In the genomic region with DNA sequence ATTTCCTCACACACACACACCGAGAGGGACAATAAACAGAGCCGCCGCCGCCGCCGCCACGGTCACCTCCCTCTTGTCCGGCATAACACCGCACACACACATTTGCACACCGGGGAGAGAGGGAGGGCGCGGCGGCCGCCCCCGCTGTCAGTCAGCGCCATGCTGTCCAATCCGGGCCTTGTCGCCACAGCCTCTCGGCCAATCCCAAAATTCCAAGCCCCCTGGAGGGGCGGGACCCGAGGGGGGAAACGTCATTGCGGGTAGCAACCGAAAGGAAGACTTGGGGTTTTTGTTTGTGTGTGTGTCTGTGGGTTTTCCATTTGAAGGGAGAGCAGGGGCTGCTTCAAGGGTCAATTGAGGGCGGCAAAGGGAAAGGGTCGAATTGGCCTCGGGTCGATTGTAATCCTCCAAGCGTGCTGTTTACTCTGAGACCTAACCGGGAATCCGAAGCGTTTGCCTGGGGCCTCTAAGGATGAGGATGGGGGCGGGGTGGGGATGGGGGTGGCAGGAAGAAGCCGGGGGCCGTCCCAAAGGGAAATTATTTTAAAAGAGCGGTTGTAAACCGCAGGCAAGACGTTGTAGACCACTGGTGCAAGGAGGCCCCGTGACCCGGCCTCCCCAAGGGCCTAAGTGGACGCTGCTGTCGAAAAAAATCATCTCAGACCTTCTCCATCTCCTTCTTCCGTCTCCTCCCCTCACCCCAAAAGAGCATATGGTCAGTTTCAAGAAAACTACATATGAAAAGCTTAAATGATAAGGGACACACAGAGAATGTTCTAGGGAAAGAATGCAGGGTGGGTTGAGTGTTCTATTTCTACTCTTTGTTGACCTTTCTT, we compare ENCODE assay signal across 8 cellular contexts. TPM values are rescaled to one million over a fixed set of nuclear protein-coding genes. Genes with fewer than 3 reads are reported as not detected.
DNase-seq lines count a peak whose midpoint lies in the region; ATAC-seq and TF ChIP-seq lines count a peak whose summit lies in the region.

A gene with protein sequence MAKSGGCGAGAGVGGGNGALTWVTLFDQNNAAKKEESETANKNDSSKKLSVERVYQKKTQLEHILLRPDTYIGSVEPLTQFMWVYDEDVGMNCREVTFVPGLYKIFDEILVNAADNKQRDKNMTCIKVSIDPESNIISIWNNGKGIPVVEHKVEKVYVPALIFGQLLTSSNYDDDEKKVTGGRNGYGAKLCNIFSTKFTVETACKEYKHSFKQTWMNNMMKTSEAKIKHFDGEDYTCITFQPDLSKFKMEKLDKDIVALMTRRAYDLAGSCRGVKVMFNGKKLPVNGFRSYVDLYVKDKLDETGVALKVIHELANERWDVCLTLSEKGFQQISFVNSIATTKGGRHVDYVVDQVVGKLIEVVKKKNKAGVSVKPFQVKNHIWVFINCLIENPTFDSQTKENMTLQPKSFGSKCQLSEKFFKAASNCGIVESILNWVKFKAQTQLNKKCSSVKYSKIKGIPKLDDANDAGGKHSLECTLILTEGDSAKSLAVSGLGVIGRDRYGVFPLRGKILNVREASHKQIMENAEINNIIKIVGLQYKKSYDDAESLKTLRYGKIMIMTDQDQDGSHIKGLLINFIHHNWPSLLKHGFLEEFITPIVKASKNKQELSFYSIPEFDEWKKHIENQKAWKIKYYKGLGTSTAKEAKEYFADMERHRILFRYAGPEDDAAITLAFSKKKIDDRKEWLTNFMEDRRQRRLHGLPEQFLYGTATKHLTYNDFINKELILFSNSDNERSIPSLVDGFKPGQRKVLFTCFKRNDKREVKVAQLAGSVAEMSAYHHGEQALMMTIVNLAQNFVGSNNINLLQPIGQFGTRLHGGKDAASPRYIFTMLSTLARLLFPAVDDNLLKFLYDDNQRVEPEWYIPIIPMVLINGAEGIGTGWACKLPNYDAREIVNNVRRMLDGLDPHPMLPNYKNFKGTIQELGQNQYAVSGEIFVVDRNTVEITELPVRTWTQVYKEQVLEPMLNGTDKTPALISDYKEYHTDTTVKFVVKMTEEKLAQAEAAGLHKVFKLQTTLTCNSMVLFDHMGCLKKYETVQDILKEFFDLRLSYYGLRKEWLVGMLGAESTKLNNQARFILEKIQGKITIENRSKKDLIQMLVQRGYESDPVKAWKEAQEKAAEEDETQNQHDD (N-terminal part only) (minus strand): TSS at position 98 of the 836 bp plus-strand sequence. CDS start 610 bp downstream, outside the sequence.

- no peaks in the 10 kb centered on the region for H3K36me3 ChIP-seq in Karpas-422 (ENCODE audit: insufficient read depth, low read length)
- no peaks in the 10 kb centered on the region for H3K36me3 ChIP-seq in esophagus squamous epithelium

- H3K27ac Mint-ChIP-seq in activated T-helper 1 cell treated with anti-CD3 and anti-CD28 coated beads, Interleukin-12 subunit alpha, Interleukin-12 subunit beta, Interleukin-2, Interleukin-4 antibody, amounts not matched to agents 30 ng/mL and 10 ng/mL and 1 ng/mL, durations not matched to agents 14 hours and 24 hours and 36 hours: peak within 1 kb of the TSS; percentile 97

- intact Hi-C loops in activated T-helper 1 cell treated with anti-CD3 and anti-CD28 coated beads, Interleukin-12 subunit alpha, Interleukin-12 subunit beta, Interleukin-2, Interleukin-4 antibody, amounts not matched to agents 30 ng/mL and 10 ng/mL and 1 ng/mL, durations not matched to agents 14 hours and 24 hours and 36 hours (cut with micrococcal nuclease): loop anchor here (1.0 to 10.0 kb wide), 6 partner anchors 10 to 980 kb away; a partner anchor contains a TSS
- intact Hi-C loops in esophagus squamous epithelium (cut with DNase I): loop anchor here (5.0 kb wide), 1 partner anchor 117 kb away; a partner anchor contains a TSS

- peak in 3 of 4 donors; percentile 84 to 95 (median 94) for TF ChIP-seq POLR2A in esophagus squamous epithelium (IDR thresholded peaks at IDR 0.05)

- H3K27ac ChIP-seq in Karpas-422 (ENCODE audit: low read length) (peak within 1 kb of the TSS; percentile 72), esophagus squamous epithelium (peak within 1 kb of the TSS; percentile 98 to 99 (median 99))

- peak in 1 of 6 experiments; percentile 7 for TF ChIP-seq CTCF in esophagus squamous epithelium (IDR thresholded peaks at IDR 0.05)

- no peaks in the 10 kb centered on the region for H3K9me3 ChIP-seq in Karpas-422 (ENCODE audit: low read length)
- H3K9me3 ChIP-seq in esophagus squamous epithelium: no peaks in the 10 kb centered on the region

- no peaks in the 10 kb centered on the region for H3K9me2 ChIP-seq in Karpas-422 (replicated peaks; ENCODE audit: insufficient read depth, low read length)

- H2AFZ ChIP-seq in Karpas-422 (ENCODE audit: low read length): 0 out of 2 replicates have a peak within 1 kb of the TSS, but pooled peaks have one; percentile 47

- ATAC-seq in GM21825 (IDR thresholded peaks at IDR 0.05; ENCODE audit: unreplicated experiment): peak; percentile 87

- peaks cover 6% of the 10 kb centered on the region for H3K36me3 Mint-ChIP-seq in activated T-helper 1 cell treated with anti-CD3 and anti-CD28 coated beads, Interleukin-12 subunit alpha, Interleukin-12 subunit beta, Interleukin-2, Interleukin-4 antibody, amounts not matched to agents 30 ng/mL and 10 ng/mL and 1 ng/mL, durations not matched to agents 14 hours and 24 hours and 36 hours (ENCODE audit: low read depth)

- peak within 1 kb of the TSS; percentile 95 for H3K4me3 Mint-ChIP-seq in activated T-helper 1 cell treated with anti-CD3 and anti-CD28 coated beads, Interleukin-12 subunit alpha, Interleukin-12 subunit beta, Interleukin-2, Interleukin-4 antibody, amounts not matched to agents 30 ng/mL and 10 ng/mL and 1 ng/mL, durations not matched to agents 14 hours and 24 hours and 36 hours

- peaks cover 40% of the 10 kb centered on the region for H3K4me1 ChIP-seq in Karpas-422 (ENCODE audit: low read length)
- peaks cover 14 to 45% (median 18%) of the 10 kb centered on the region in 3 donors for H3K4me1 ChIP-seq in esophagus squamous epithelium

- no peaks in the 10 kb centered on the region for H3K27me3 ChIP-seq in Karpas-422 (ENCODE audit: low read length)
- no peaks in the 10 kb centered on the region for H3K27me3 ChIP-seq in esophagus squamous epithelium

- H3K9ac ChIP-seq in Karpas-422 (ENCODE audit: low read length): peak within 1 kb of the TSS; percentile 89

- peaks cover 43% of the 10 kb centered on the region for H3K79me2 ChIP-seq in Karpas-422 (ENCODE audit: low read length)

- DNase-seq in DMS79 treated with DMSO at 0.1 percent for 48 hours (lab: John Stamatoyannopoulos, UW): peak; percentile 76
- DNase-seq in Karpas-422: peak; percentile 98
- DNase-seq in RPMI7951 (ENCODE audit: low read depth): peak; percentile 95
- DNase-seq in activated T-helper 1 cell treated with anti-CD3 and anti-CD28 coated beads, Interleukin-12 subunit alpha, Interleukin-12 subunit beta, Interleukin-2, Interleukin-4 antibody, amounts not matched to agents 30 ng/mL and 10 ng/mL and 1 ng/mL, durations not matched to agents 14 hours and 24 hours and 36 hours (ENCODE audit: low spot score): peak; percentile 95
- DNase-seq in esophagus squamous epithelium (lab: John Stamatoyannopoulos, UW): peak; percentile 75
- DNase-seq in myocyte (ENCODE audit: low read depth): peak; percentile 98
- peak; percentile 90 to 91 for DNase-seq in stimulated activated CD8-positive, alpha-beta memory T cell treated with anti-CD3 and anti-CD28 coated beads, Interleukin-7, amount 100 ng/mL, for 48 hours (ENCODE audit: extremely low read depth in 1 of 2, low read depth in 1 of 2)

- 1 to 3% methylated on average over 15 to 24 of the region's 43 CpGs for WGBS in esophagus squamous epithelium, 2 donors

- H4K20me1 ChIP-seq in Karpas-422 (ENCODE audit: insufficient read depth, low read depth, low read length): peaks cover 13% of the 10 kb centered on the region; the same call in 1 of the 2 replicates

- peak within 1 kb of the TSS; percentile 83 for H3K4me2 ChIP-seq in Karpas-422 (ENCODE audit: low read depth, low read length, poor library complexity, severe bottlenecking)

- peaks cover 36% of the 10 kb centered on the region for H3K4me1 Mint-ChIP-seq in activated T-helper 1 cell treated with anti-CD3 and anti-CD28 coated beads, Interleukin-12 subunit alpha, Interleukin-12 subunit beta, Interleukin-2, Interleukin-4 antibody, amounts not matched to agents 30 ng/mL and 10 ng/mL and 1 ng/mL, durations not matched to agents 14 hours and 24 hours and 36 hours (ENCODE audit: low read depth)

- H3K27me3 Mint-ChIP-seq in activated T-helper 1 cell treated with anti-CD3 and anti-CD28 coated beads, Interleukin-12 subunit alpha, Interleukin-12 subunit beta, Interleukin-2, Interleukin-4 antibody, amounts not matched to agents 30 ng/mL and 10 ng/mL and 1 ng/mL, durations not matched to agents 14 hours and 24 hours and 36 hours (ENCODE audit: insufficient read depth): peaks cover 2% of the 10 kb centered on the region

- no peaks in the 10 kb centered on the region for H3K9me3 Mint-ChIP-seq in activated T-helper 1 cell treated with anti-CD3 and anti-CD28 coated beads, Interleukin-12 subunit alpha, Interleukin-12 subunit beta, Interleukin-2, Interleukin-4 antibody, amounts not matched to agents 30 ng/mL and 10 ng/mL and 1 ng/mL, durations not matched to agents 14 hours and 24 hours and 36 hours

- H3K4me3 ChIP-seq in Karpas-422 (ENCODE audit: low read length) (peak within 1 kb of the TSS; percentile 83), esophagus squamous epithelium (peak within 1 kb of the TSS; percentile 81 to 95 (median 90))

RNA-seq across cellular contexts. Expression of the gene that starts here (rescaled TPM):
- total RNA-seq in Karpas-422 (2014; rRNA removed; shearing (Covaris generic); ENCODE audit: low replicate concordance): 132 and 155 TPM in 2 replicates
- total RNA-seq in RPMI7951 (2014; rRNA removed; shearing (Covaris generic)): 97.1 and 124 TPM in 2 replicates
- total RNA-seq in activated T-helper 1 cell treated with anti-CD3 and anti-CD28 coated beads, Interleukin-12 subunit alpha, Interleukin-12 subunit beta, Interleukin-2, Interleukin-4 antibody, amounts not matched to agents 30 ng/mL and 10 ng/mL and 1 ng/mL, durations not matched to agents 14 hours and 24 hours and 36 hours: 133 and 135 TPM in 2 replicates
- total RNA-seq in esophagus squamous epithelium (10 to 100 TPM; 47.6 to 89.8 (median 67.4) TPM), myocyte (81.5 and 85.6 TPM in 2 replicates)
- 25.5 TPM for polyA plus RNA-seq in myocyte (2012)

Comparison
In these comparisons a context has a peak if more than half of its experiments do, and no peak if none do; other contexts are left out.
1. Peak in every context shown above with its lines: DNase-seq, ATAC-seq, H3K4me3 ChIP-seq and H3K27ac ChIP-seq.